12 cellular contexts compared by ENCODE assay signal in genomic region chr21:41141031-41141457, GRCh38. TPM values are rescaled to one million over a fixed set of nuclear protein-coding genes. Genes with fewer than 3 reads are reported as not detected.
DNase-seq lines count a peak whose midpoint lies in the region; ATAC-seq and TF ChIP-seq lines count a peak whose summit lies in the region.
"Had no signal": no experiment of that assay in that cellular context is flagged by ENCODE, and none has a peak within 500 bp of the region (broad histone marks: within the 10 kb centered on the region; RNA-seq: fewer than 3 reads in every experiment).

No MANE protein-coding gene starts in this region.

- H3F3A ChIP-seq in neural progenitor cell (ENCODE audit: low read depth), result no peaks in the 10 kb centered on the region

- H3K27ac Mint-ChIP-seq in neural progenitor cell, result no peak overlapping the region

- peaks cover 7% of the 10 kb centered on the region for H3K9me3 Mint-ChIP-seq in neural progenitor cell

- H3K4me3 ChIP-seq in adipocyte (ENCODE audit: low read length) (no peak overlapping the region), upper lobe of right lung (no peak overlapping the region), neural progenitor cell (no peak overlapping the region)
- H3K4me3 ChIP-seq: heart right ventricle, SJSA1 had no signal

- H2AFZ ChIP-seq in neural progenitor cell (replicated peaks), result no peak overlapping the region

- H3K27me3 Mint-ChIP-seq in neural progenitor cell (ENCODE audit: insufficient read depth, low read depth), result peaks cover 7% of the 10 kb centered on the region

- H3K36me3 ChIP-seq in adipocyte (ENCODE audit: control insufficient read depth, insufficient read depth, low read length, severe bottlenecking) (no peaks in the 10 kb centered on the region), upper lobe of right lung (no peaks in the 10 kb centered on the region), neural progenitor cell (no peaks in the 10 kb centered on the region)
- H3K36me3 ChIP-seq: heart right ventricle, SJSA1 had no signal

- no peaks in the 10 kb centered on the region for H3K79me2 ChIP-seq in neural progenitor cell (ENCODE audit: low read depth)

- H3K36me3 Mint-ChIP-seq in neural progenitor cell, result no peaks in the 10 kb centered on the region

- no peak overlapping the region for H3K4me2 ChIP-seq in neural progenitor cell

- TF ChIP-seq CTCF in upper lobe of right lung (IDR thresholded peaks at IDR 0.05), result no peak
- no peak for TF ChIP-seq CTCF in neural progenitor cell (IDR thresholded peaks at IDR 0.05)

- DNase-seq in GM04504 (ENCODE audit: low read depth), result peak; percentile 14
- DNase-seq in adipocyte (ENCODE audit: low read depth), result peak; percentile 33
- peak; percentile 78 for DNase-seq in glomerular visceral epithelial cell (ENCODE audit: extremely low spot score)
- DNase-seq in upper lobe of right lung, result no peak
- DNase-seq in neural progenitor cell (ENCODE audit: low spot score), result no peak
- DNase-seq: caudate nucleus, heart right ventricle, MM.1S, NCI-H2107 had no signal

- H3K27ac ChIP-seq in upper lobe of right lung (no peak overlapping the region), neural progenitor cell (no peak overlapping the region)
- H3K27ac ChIP-seq: heart right ventricle, SJSA1 had no signal

- H3K9me3 ChIP-seq in adipocyte (ENCODE audit: control insufficient read depth, low read length) (no peaks in the 10 kb centered on the region), upper lobe of right lung (no peaks in the 10 kb centered on the region), neural progenitor cell (ENCODE audit: low read depth) (no peaks in the 10 kb centered on the region)
- H3K9me3 ChIP-seq: heart right ventricle, SJSA1 had no signal

- H3K27me3 ChIP-seq in adipocyte (replicated peaks; ENCODE audit: control insufficient read depth, insufficient read depth, low read length) (peaks cover 30% of the 10 kb centered on the region), upper lobe of right lung (no peaks in the 10 kb centered on the region), neural progenitor cell (no peaks in the 10 kb centered on the region)
- H3K27me3 ChIP-seq: SJSA1 had no signal

- peaks cover 15% of the 10 kb centered on the region for H3K4me1 Mint-ChIP-seq in neural progenitor cell

- H3K4me1 ChIP-seq in adipocyte (ENCODE audit: control insufficient read depth, insufficient read depth, low read length) (peaks cover 20% of the 10 kb centered on the region), upper lobe of right lung (peaks cover 7% of the 10 kb centered on the region), neural progenitor cell (no peaks in the 10 kb centered on the region)
- H3K4me1 ChIP-seq: SJSA1 had no signal

- ATAC-seq in upper lobe of right lung, result peak; percentile 25
- no peak for ATAC-seq in HG02623 (IDR thresholded peaks at IDR 0.05; ENCODE audit: unreplicated experiment)
- no peak for ATAC-seq in GM18909 (IDR thresholded peaks at IDR 0.05; ENCODE audit: poor library complexity, unreplicated experiment)
- ATAC-seq: heart right ventricle had no signal

- H3K4me3 Mint-ChIP-seq in neural progenitor cell, result no peak overlapping the region

- intact Hi-C loops in upper lobe of right lung (cut with DNase I), result no loop called here

- no peak overlapping the region for H3K9ac ChIP-seq in adipocyte (ENCODE audit: low read length)
- no peak overlapping the region for H3K9ac ChIP-seq in neural progenitor cell

- H4K20me1 ChIP-seq in neural progenitor cell (ENCODE audit: low read depth), result no peaks in the 10 kb centered on the region

RNA-seq across cellular contexts. Expression of gene BACE2, which starts 26.9 kb away (rescaled TPM):
- total RNA-seq in upper lobe of right lung, result 20.9 TPM
- 0.15 and 0.71 TPM in 2 replicates for total RNA-seq in neural progenitor cell (ENCODE audit: low replicate concordance)

Comparison
In these comparisons a context has a peak if more than half of its experiments do, and no peak if none do; other contexts are left out.
1. DNase-seq: peak in GM04504 (single experiment), adipocyte (single experiment) and glomerular visceral epithelial cell (single experiment); none in upper lobe of right lung (single experiment) and neural progenitor cell (single experiment).
2. RNA of gene BACE2, which starts 26.9 kb away (total RNA-seq): 20.9 TPM in upper lobe of right lung (single experiment); 0.15 to 0.71 TPM in neural progenitor cell; every median in the first group is over 10 times any median in the second.